Comparison of ENCODE assay signal across 1 cellular context in genomic region chr6:44217332-44218143, GRCh38.
TF ChIP-seq lines count a peak whose summit lies in the region.

No MANE protein-coding gene starts in this region.

TF ChIP-seq in HepG2, 621 proteins besides CTCF, POLR2A, EP300 and RAD21 (continued from another document and continues in another):
- TF ChIP-seq E2F5 (CRISPR knock-in tag; conservative IDR thresholded peaks at IDR 0.05) = no peak
- no peak for TF ChIP-seq THRA (CRISPR knock-in tag; IDR thresholded peaks at IDR 0.05; ENCODE audit: borderline replicate concordance)
- TF ChIP-seq EEA1 (CRISPR knock-in tag; IDR thresholded peaks at IDR 0.05; ENCODE audit: borderline replicate concordance) = no peak
- no peak for TF ChIP-seq ZNF274 (CRISPR knock-in tag; IDR thresholded peaks at IDR 0.05)
- TF ChIP-seq ZNF101 (CRISPR knock-in tag; IDR thresholded peaks at IDR 0.05; ENCODE audit: borderline replicate concordance, low read depth) = no peak
- TF ChIP-seq MEIS2 (CRISPR knock-in tag; IDR thresholded peaks at IDR 0.05) = no peak
- TF ChIP-seq SALL1 (CRISPR knock-in tag; IDR thresholded peaks at IDR 0.05) = peak; percentile 39; the same call in 1 of the 2 replicates
- TF ChIP-seq BCLAF1 (IDR thresholded peaks at IDR 0.05) = no peak
- no peak for TF ChIP-seq ZNF704 (CRISPR knock-in tag; IDR thresholded peaks at IDR 0.05; ENCODE audit: borderline replicate concordance)
- no peak for TF ChIP-seq ZBTB34 (CRISPR knock-in tag; IDR thresholded peaks at IDR 0.05)
- TF ChIP-seq BORCS8-MEF2B (CRISPR knock-in tag; IDR thresholded peaks at IDR 0.05) = no peak
- TF ChIP-seq ZNF432 (CRISPR knock-in tag; IDR thresholded peaks at IDR 0.05; ENCODE audit: borderline replicate concordance) = no peak
- TF ChIP-seq ZSCAN29 (CRISPR knock-in tag; conservative IDR thresholded peaks at IDR 0.05) = no peak
- TF ChIP-seq ZNF784 (CRISPR knock-in tag; IDR thresholded peaks at IDR 0.05; ENCODE audit: borderline replicate concordance) = no peak
- no peak for TF ChIP-seq RXRB (CRISPR knock-in tag; IDR thresholded peaks at IDR 0.05; ENCODE audit: borderline replicate concordance)
- no peak for TF ChIP-seq ZNF552 (CRISPR knock-in tag; IDR thresholded peaks at IDR 0.05; ENCODE audit: borderline replicate concordance)
- TF ChIP-seq ZFX (CRISPR knock-in tag; IDR thresholded peaks at IDR 0.05; ENCODE audit: low read depth) = 0 out of 2 replicates have a peak, but pooled peaks have one; percentile 32
- TF ChIP-seq SETDB1 (CRISPR knock-in tag; IDR thresholded peaks at IDR 0.05; ENCODE audit: borderline replicate concordance) = no peak
- TF ChIP-seq ZNF224 (CRISPR knock-in tag; IDR thresholded peaks at IDR 0.05) = no peak; the same call in 1 of the 2 replicates
- TF ChIP-seq SIX4 (CRISPR knock-in tag; IDR thresholded peaks at IDR 0.05) = 0 out of 2 replicates have a peak, but pooled peaks have one; percentile 33
- TF ChIP-seq TAF1 (CRISPR knock-in tag; IDR thresholded peaks at IDR 0.05) = no peak
- TF ChIP-seq TBP (CRISPR knock-in tag; IDR thresholded peaks at IDR 0.05) = no peak
- TF ChIP-seq ZNF883 (CRISPR knock-in tag; IDR thresholded peaks at IDR 0.05; ENCODE audit: not compliant biosample characterization) = no peak
- no peak for TF ChIP-seq ZFP41 (CRISPR knock-in tag; IDR thresholded peaks at IDR 0.05; ENCODE audit: borderline replicate concordance)
- TF ChIP-seq ATF4 (CRISPR knock-in tag; IDR thresholded peaks at IDR 0.05) = no peak
- no peak for TF ChIP-seq HOXA9 (CRISPR knock-in tag; IDR thresholded peaks at IDR 0.05; ENCODE audit: borderline replicate concordance)
- TF ChIP-seq ZNF564 (CRISPR knock-in tag; IDR thresholded peaks at IDR 0.05) = no peak
- no peak for TF ChIP-seq ZGPAT (CRISPR knock-in tag; IDR thresholded peaks at IDR 0.05)
- no peak for TF ChIP-seq ZNF468 (CRISPR knock-in tag; IDR thresholded peaks at IDR 0.05)
- no peak; the same call in 1 of the 2 replicates for TF ChIP-seq CBX5 (CRISPR knock-in tag; IDR thresholded peaks at IDR 0.05; ENCODE audit: borderline replicate concordance)
- TF ChIP-seq CBX2 (IDR thresholded peaks at IDR 0.05; ENCODE audit: low read depth, low read length) = no peak
- TF ChIP-seq CBX2 (CRISPR knock-in tag; IDR thresholded peaks at IDR 0.05; ENCODE audit: low read depth) = peak; percentile 64; the same call in 1 of the 2 replicates
- TF ChIP-seq MIER2 (CRISPR knock-in tag; IDR thresholded peaks at IDR 0.05) = no peak
- TF ChIP-seq BRF2 (CRISPR knock-in tag; IDR thresholded peaks at IDR 0.05) = no peak
- no peak for TF ChIP-seq ZSCAN12 (CRISPR knock-in tag; IDR thresholded peaks at IDR 0.05)
- no peak for TF ChIP-seq ZNF263 (CRISPR knock-in tag; IDR thresholded peaks at IDR 0.05)
- TF ChIP-seq RFX1 (IDR thresholded peaks at IDR 0.05) = no peak
- no peak for TF ChIP-seq ZHX2 (IDR thresholded peaks at IDR 0.05; ENCODE audit: low read depth)
- no peak for TF ChIP-seq ZHX2 (CRISPR knock-in tag; IDR thresholded peaks at IDR 0.05; ENCODE audit: borderline replicate concordance)
- no peak for TF ChIP-seq TMF1 (CRISPR knock-in tag; IDR thresholded peaks at IDR 0.05; ENCODE audit: low read depth)
- TF ChIP-seq KLF9 (CRISPR knock-in tag; IDR thresholded peaks at IDR 0.05; ENCODE audit: low read depth) = no peak
- TF ChIP-seq ZNF329 (CRISPR knock-in tag; IDR thresholded peaks at IDR 0.05; ENCODE audit: low read depth) = no peak
- no peak for TF ChIP-seq ZNF615 (CRISPR knock-in tag; IDR thresholded peaks at IDR 0.05; ENCODE audit: borderline replicate concordance)
- no peak for TF ChIP-seq KAT8 (CRISPR knock-in tag; IDR thresholded peaks at IDR 0.05)
- TF ChIP-seq SIN3A (IDR thresholded peaks at IDR 0.05; ENCODE audit: borderline replicate concordance, low read depth, low read length) = no peak
- TF ChIP-seq ZNF333 (CRISPR knock-in tag; IDR thresholded peaks at IDR 0.05; ENCODE audit: borderline replicate concordance) = 0 out of 2 replicates have a peak, but pooled peaks have one; percentile 41
- no peak for TF ChIP-seq BCL6 (CRISPR knock-in tag; IDR thresholded peaks at IDR 0.05)
